20 cellular contexts compared by ENCODE assay signal in the genomic region with DNA sequence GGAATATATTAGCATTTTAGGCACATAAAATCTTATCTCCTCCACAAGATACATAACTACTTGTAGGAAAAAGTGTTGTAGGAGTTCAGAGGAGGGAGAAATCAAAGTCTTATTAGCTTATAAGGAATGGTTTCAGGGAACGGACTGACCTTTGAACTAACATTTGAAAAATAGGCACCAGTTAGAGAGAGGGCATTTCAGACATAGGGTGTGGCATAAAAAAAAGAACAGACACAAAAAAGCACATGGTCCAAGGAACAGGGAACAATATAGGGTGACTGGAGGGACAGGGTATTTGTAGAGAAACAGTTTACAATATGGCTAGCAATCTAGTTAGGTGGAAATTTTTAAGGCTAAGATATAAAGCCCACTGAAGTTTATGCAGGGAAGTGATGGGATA.
"Had no signal": no experiment of that assay in that cellular context is flagged by ENCODE, and none has a peak within 500 bp of the region (broad histone marks: within the 10 kb centered on the region; RNA-seq: fewer than 3 reads in every experiment).

No MANE protein-coding gene starts in this region.

- H3K27ac Mint-ChIP-seq: activated CD4-positive, alpha-beta memory T cell treated with anti-CD3 and anti-CD28 coated beads for 36 hours; activated CD4-positive, alpha-beta T cell treated with anti-CD3 and anti-CD28 coated beads, Interleukin-2, amount 10 ng/mL, durations not matched to agents 24 days and 14 days; activated naive CD4-positive, alpha-beta T cell treated with anti-CD3 and anti-CD28 coated beads, Interleukin-2, amount 50 U/mL, for 72 hours; effector memory CD8-positive, alpha-beta T cell; nephron; stimulated activated naive B cell treated with anti-CD40 and anti-IgM and Interleukin-4, amounts not matched to agents 10 μg/mL and 1 μg/mL and 100 μg/mL, for 72 hours had no signal

- H3K27me3 Mint-ChIP-seq: activated CD4-positive, alpha-beta memory T cell treated with anti-CD3 and anti-CD28 coated beads for 36 hours; activated CD4-positive, alpha-beta T cell treated with anti-CD3 and anti-CD28 coated beads, Interleukin-2, amount 10 ng/mL, durations not matched to agents 24 days and 14 days; effector memory CD8-positive, alpha-beta T cell; stimulated activated naive B cell treated with anti-CD40 and anti-IgM and Interleukin-4, amounts not matched to agents 10 μg/mL and 1 μg/mL and 100 μg/mL, for 72 hours had no signal

- ATAC-seq: activated naive CD4-positive, alpha-beta T cell treated with anti-CD3 and anti-CD28 coated beads, Interleukin-2, amount 50 U/mL, for 72 hours; effector memory CD8-positive, alpha-beta T cell; gastrocnemius medialis; stimulated activated naive B cell treated with anti-CD40 and anti-IgM and Interleukin-4, amounts not matched to agents 10 μg/mL and 1 μg/mL and 100 μg/mL, for 72 hours had no signal

- H3K4me3 Mint-ChIP-seq: activated CD4-positive, alpha-beta memory T cell treated with anti-CD3 and anti-CD28 coated beads for 36 hours; activated CD4-positive, alpha-beta T cell treated with anti-CD3 and anti-CD28 coated beads, Interleukin-2, amount 10 ng/mL, durations not matched to agents 24 days and 14 days; effector memory CD8-positive, alpha-beta T cell; nephron; stimulated activated naive B cell treated with anti-CD40 and anti-IgM and Interleukin-4, amounts not matched to agents 10 μg/mL and 1 μg/mL and 100 μg/mL, for 72 hours had no signal

- DNase-seq: activated CD4-positive, alpha-beta memory T cell treated with anti-CD3 and anti-CD28 coated beads for 36 hours; activated CD4-positive, alpha-beta T cell treated with anti-CD3 and anti-CD28 coated beads, Interleukin-2, amount 10 ng/mL, durations not matched to agents 24 days and 14 days; activated CD8-positive, alpha-beta memory T cell treated with anti-CD3 and anti-CD28 coated beads, Interleukin-2, amount 50 U/mL, for 4 hours; activated gamma-delta T cell treated with Interleukin-2 at 50 U/mL for 16 hours; activated T-cell treated with anti-CD3 and anti-CD28 coated beads, Interleukin-2, amount 50 U/mL, for 1 hour; cerebellar nuclear complex; cortex of kidney; effector memory CD8-positive, alpha-beta T cell; erythroblast; gastrocnemius medialis; glutamatergic neuron; left ventricle myocardium inferior; sigmoid colon; stimulated activated CD4-positive, alpha-beta T cell treated with anti-CD3 and anti-CD28 coated beads, Interleukin-1b, Interleukin-23, amount 100 ng/mL, for 48 hours; stimulated activated CD4-positive, alpha-beta T cell treated with anti-CD3 and anti-CD28 coated beads, Interleukin-4, amount 100 ng/mL, for 4 hours; stimulated activated CD8-positive, alpha-beta memory T cell treated with anti-CD3 and anti-CD28 coated beads, Interleukin-4, amount 100 ng/mL, for 48 hours; stimulated activated naive B cell treated with anti-CD40 and anti-IgM and Interleukin-4, amounts not matched to agents 10 μg/mL and 1 μg/mL and 100 μg/mL, for 72 hours; T-helper 9 cell had no signal
